1 cellular context compared by ENCODE assay signal in genomic region chr10:126204320-126204719, GRCh38.
TF ChIP-seq lines count a peak whose summit lies in the region.

No MANE protein-coding gene starts in this region.

TF ChIP-seq in GM23338, 12 proteins besides CTCF, POLR2A, EP300 and RAD21 (continued from another document):
- TF ChIP-seq, protein P1, sequence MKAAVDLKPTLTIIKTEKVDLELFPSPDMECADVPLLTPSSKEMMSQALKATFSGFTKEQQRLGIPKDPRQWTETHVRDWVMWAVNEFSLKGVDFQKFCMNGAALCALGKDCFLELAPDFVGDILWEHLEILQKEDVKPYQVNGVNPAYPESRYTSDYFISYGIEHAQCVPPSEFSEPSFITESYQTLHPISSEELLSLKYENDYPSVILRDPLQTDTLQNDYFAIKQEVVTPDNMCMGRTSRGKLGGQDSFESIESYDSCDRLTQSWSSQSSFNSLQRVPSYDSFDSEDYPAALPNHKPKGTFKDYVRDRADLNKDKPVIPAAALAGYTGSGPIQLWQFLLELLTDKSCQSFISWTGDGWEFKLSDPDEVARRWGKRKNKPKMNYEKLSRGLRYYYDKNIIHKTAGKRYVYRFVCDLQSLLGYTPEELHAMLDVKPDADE (IDR thresholded peaks at IDR 0.05) = no peak
- no peak for TF ChIP-seq POLR2AphosphoS5 (IDR thresholded peaks at IDR 0.05; ENCODE audit: low read depth)
- TF ChIP-seq JUNB (IDR thresholded peaks at IDR 0.05; ENCODE audit: unreplicated experiment) = no peak
